In genomic region chr20:64766-65322, GRCh38 we compare ENCODE assay signal across 1 cellular context.
TF ChIP-seq lines count a peak whose summit lies in the region.

No MANE protein-coding gene starts in this region.

TF ChIP-seq in IMR-90, 13 proteins besides CTCF, POLR2A, EP300 and RAD21 (continued from another document):
- no peak for TF ChIP-seq ELK1 (IDR thresholded peaks at IDR 0.05; ENCODE audit: borderline replicate concordance, low read depth, low read length)
- TF ChIP-seq NFE2L2 (IDR thresholded peaks at IDR 0.05; ENCODE audit: low read depth, low read length): no peak
- TF ChIP-seq MAFK (IDR thresholded peaks at IDR 0.05; ENCODE audit: low read depth, low read length): no peak
- TF ChIP-seq RFX5 (IDR thresholded peaks at IDR 0.05; ENCODE audit: low read depth, low read length): no peak
- no peak for TF ChIP-seq SMC3 (IDR thresholded peaks at IDR 0.05; ENCODE audit: low read depth, low read length)
- no peak for TF ChIP-seq CEBPB (IDR thresholded peaks at IDR 0.05; ENCODE audit: low read depth, low read length)
- TF ChIP-seq CHD1 (IDR thresholded peaks at IDR 0.05; ENCODE audit: low read depth, low read length): no peak
- TF ChIP-seq RCOR1 (IDR thresholded peaks at IDR 0.05; ENCODE audit: insufficient replicate concordance, low read length): no peak
- no peak for TF ChIP-seq MXI1 (IDR thresholded peaks at IDR 0.05; ENCODE audit: borderline replicate concordance, low read depth, low read length)
